ENCODE assay signal across 7 cellular contexts in genomic region chr5:151770383-151771258, GRCh38. TPM values are rescaled to one million over a fixed set of nuclear protein-coding genes. Genes with fewer than 3 reads are reported as not detected.
DNase-seq lines count a peak whose midpoint lies in the region; ATAC-seq and TF ChIP-seq lines count a peak whose summit lies in the region.

No MANE protein-coding gene starts in this region.

- H3K4me3 ChIP-seq in SJCRH30 (peak overlapping the region; percentile 62), liver (ENCODE audit: low read depth in 1 of 3, low read length in 3 of 3) (peak overlapping the region; percentile 21 to 76 (median 60))

- DNase-seq in GM04504 (ENCODE audit: low read depth) (peak; percentile 54), HUDEP-2 (lab: John Stamatoyannopoulos, UW; ENCODE audit: unreplicated experiment in 76 of 76) (peak in 56 of 76 experiments; percentile 10 to 79 (median 46)), SJCRH30 (peak; percentile 71 to 73), dermis blood vessel endothelial cell (peak; percentile 75)
- peak; percentile 19 to 25 for DNase-seq in stimulated activated CD4-positive, alpha-beta T cell treated with anti-CD3 and anti-CD28 coated beads, Interleukin-2, amount 100 ng/mL, for 48 hours

- H3K4me1 ChIP-seq in SJCRH30 (peaks cover 6% of the 10 kb centered on the region), liver (ENCODE audit: control insufficient read depth in 4 of 4, insufficient read depth in 4 of 4, low read length in 3 of 4) (peaks cover 6 to 36% (median 22%) of the 10 kb centered on the region in 4 donors)

- H3K36me3 ChIP-seq in SJCRH30 (peaks cover 5% of the 10 kb centered on the region), liver (ENCODE audit: control insufficient read depth in 4 of 4, insufficient read depth in 3 of 4, low read depth in 1 of 4, low read length in 3 of 4) (no peaks in the 10 kb centered on the region)

- H3K27me3 ChIP-seq in SJCRH30, result no peaks in the 10 kb centered on the region
- H3K27me3 ChIP-seq in liver (ENCODE audit: control insufficient read depth in 4 of 4, insufficient read depth in 4 of 4, low read length in 3 of 4), result no peaks in the 10 kb centered on the region

- H3K9ac ChIP-seq in liver (ENCODE audit: low read depth in 1 of 2, low read length in 2 of 2), result peak overlapping the region; percentile 86 to 88

- no peak for TF ChIP-seq CTCF in liver (IDR thresholded peaks at IDR 0.05; ENCODE audit: low read depth, low read length, missing input control)

- 9% methylated on average over 75 of the region's 75 CpGs for WGBS in liver

- no peaks in the 10 kb centered on the region for H3K9me3 ChIP-seq in SJCRH30 (replicated peaks)
- no peaks in the 10 kb centered on the region for H3K9me3 ChIP-seq in liver (ENCODE audit: control insufficient read depth in 4 of 4, low read length in 3 of 4)

- ATAC-seq in GM21423 (IDR thresholded peaks at IDR 0.05; ENCODE audit: unreplicated experiment), result peak; percentile 30

- TF ChIP-seq RAD21 in liver (IDR thresholded peaks at IDR 0.05), result peak in 1 of 2 donors; percentile 4

- H3K27ac ChIP-seq in SJCRH30, result peak overlapping the region; percentile 90
- H3K27ac ChIP-seq in liver (ENCODE audit: low read depth in 1 of 2, low read length in 2 of 2), result peak overlapping the region; percentile 91 to 97

TF ChIP-seq in liver, 16 proteins besides CTCF, POLR2A, EP300 and RAD21:
- TF ChIP-seq FOXA1 (IDR thresholded peaks at IDR 0.05), result no peak
- TF ChIP-seq HNF4G (IDR thresholded peaks at IDR 0.05), result no peak
- TF ChIP-seq YY1 (IDR thresholded peaks at IDR 0.05), result no peak
- TF ChIP-seq GABPA (IDR thresholded peaks at IDR 0.05 in 1 of 2, conservative IDR thresholded peaks at IDR 0.05 in 1 of 2), result no peak
- TF ChIP-seq REST (IDR thresholded peaks at IDR 0.05), result no peak
- TF ChIP-seq ZBTB33 (IDR thresholded peaks at IDR 0.05), result peak; percentile 17
- no peak for TF ChIP-seq ATF3 (IDR thresholded peaks at IDR 0.05)
- no peak for TF ChIP-seq NR2F2 (IDR thresholded peaks at IDR 0.05)

RNA-seq across cellular contexts. Expression of gene G3BP1, which starts 1.1 kb away (rescaled TPM):
- total RNA-seq in SJCRH30 (2014; rRNA removed; shearing (Covaris generic)), result 265 and 269 TPM in 2 replicates
- total RNA-seq in dermis blood vessel endothelial cell (244 and 263 TPM in 2 replicates), liver (100 to 1,000 TPM in 1 of 2 donors, 10 to 100 TPM in 1; 71.9 to 144 TPM)
- 10 to 100 TPM; 26.9 to 53.5 TPM for polyA plus RNA-seq in liver

RNA-seq across cellular contexts. Expression of gene ATOX1, which starts 12.2 kb away (rescaled TPM):
- 65.0 and 68.4 TPM in 2 replicates for total RNA-seq in SJCRH30 (2014; rRNA removed; shearing (Covaris generic))
- total RNA-seq in dermis blood vessel endothelial cell (69.8 and 96.3 TPM in 2 replicates), liver (10 to 100 TPM; 25.9 to 49.0 TPM)
- polyA plus RNA-seq in liver, result 100 to 1,000 TPM; 142 to 307 TPM

Comparison
In these comparisons a context has a peak if more than half of its experiments do, and no peak if none do; other contexts are left out.
1. Peak in every context shown above with its lines: DNase-seq, ATAC-seq, H3K4me3 ChIP-seq and H3K27ac ChIP-seq.
2. DNase-seq: peak in every context shown above with its lines; median percentile 75 in dermis blood vessel endothelial cell; 72 in SJCRH30; 54 in GM04504; 46 in HUDEP-2; 22 in stimulated activated CD4-positive, alpha-beta T cell treated with anti-CD3 and anti-CD28 coated beads, Interleukin-2, amount 100 ng/mL, for 48 hours.